ENCODE assay signal across 1 cellular context in genomic region chr1:155124503-155125463, GRCh38.
TF ChIP-seq lines count a peak whose summit lies in the region.

No MANE protein-coding gene starts in this region.

TF ChIP-seq in SK-N-SH treated with all-trans-retinoic acid at 6 μM for 48 hours, 23 proteins besides CTCF, POLR2A, EP300 and RAD21 (continued from another document):
- TF ChIP-seq ZNF70 (CRISPR knock-in tag; IDR thresholded peaks at IDR 0.05) (no peak), CREB5 (CRISPR knock-in tag; IDR thresholded peaks at IDR 0.05; ENCODE audit: low read depth) (no peak), PATZ1 (CRISPR knock-in tag; IDR thresholded peaks at IDR 0.05; ENCODE audit: borderline replicate concordance) (no peak), SNAI2 (CRISPR knock-in tag; IDR thresholded peaks at IDR 0.05) (no peak), ZNF565 (CRISPR knock-in tag; conservative IDR thresholded peaks at IDR 0.05; ENCODE audit: low read depth) (no peak), ZNF8 (CRISPR knock-in tag; IDR thresholded peaks at IDR 0.05) (no peak), ZC3H10 (CRISPR knock-in tag; IDR thresholded peaks at IDR 0.05) (no peak), ISL1 (CRISPR knock-in tag; IDR thresholded peaks at IDR 0.05) (no peak)
TF ChIP-seq in SK-N-SH treated with all-trans-retinoic acid at 6 μM for 48 hours: peak in this region for 0.
